18 cellular contexts compared by ENCODE assay signal in genomic region chr12:95787274-95787814, GRCh38. TPM values are rescaled to one million over a fixed set of nuclear protein-coding genes. Genes with fewer than 3 reads are reported as not detected.
DNase-seq lines count a peak whose midpoint lies in the region; ATAC-seq and TF ChIP-seq lines count a peak whose summit lies in the region.
"Had no signal": no experiment of that assay in that cellular context is flagged by ENCODE, and none has a peak within 500 bp of the region (broad histone marks: within the 10 kb centered on the region; RNA-seq: fewer than 3 reads in every experiment).

No MANE protein-coding gene starts in this region.

- H3K27ac ChIP-seq in left ventricle myocardium inferior (replicated peaks), result no peak overlapping the region
- no peak overlapping the region for H3K27ac ChIP-seq in heart right ventricle
- H3K27ac ChIP-seq in neuronal stem cell (replicated peaks; ENCODE audit: low read length), result no peak overlapping the region
- H3K27ac ChIP-seq: GM23248 had no signal

- H3K4me2 ChIP-seq in neuronal stem cell (ENCODE audit: insufficient read depth, low read length, poor library complexity, severe bottlenecking), result no peak overlapping the region

- H4K8ac ChIP-seq in neuronal stem cell (ENCODE audit: low read depth, low read length), result no peak overlapping the region

- H3K4me3 Mint-ChIP-seq in chondrocyte (ENCODE audit: unreplicated experiment), result peak overlapping the region; percentile 89

- TF ChIP-seq CTCF in left ventricle myocardium inferior (IDR thresholded peaks at IDR 0.05; ENCODE audit: borderline replicate concordance), result no peak
- no peak for TF ChIP-seq CTCF in heart right ventricle (IDR thresholded peaks at IDR 0.05)
- TF ChIP-seq CTCF in chondrocyte (IDR thresholded peaks at IDR 0.05), result no peak
- TF ChIP-seq CTCF in BE2C (IDR thresholded peaks at IDR 0.05; ENCODE audit: low read depth, low read length), result no peak

- H3K4ac ChIP-seq in neuronal stem cell (ENCODE audit: low read length), result no peak overlapping the region

- H3K9me3 Mint-ChIP-seq in chondrocyte (ENCODE audit: low read depth), result no peaks in the 10 kb centered on the region

- no peak overlapping the region for H2BK15ac ChIP-seq in neuronal stem cell (ENCODE audit: low read length)

- intact Hi-C loops in left ventricle myocardium inferior (cut with micrococcal nuclease) (no loop called here), heart right ventricle (cut with DNase I) (loop anchor here in 1 of 10 donors (10.0 kb wide), 1 partner anchor 113 kb away; no protein-coding TSS in a partner anchor)

- no peak overlapping the region for H3K18ac ChIP-seq in neuronal stem cell (ENCODE audit: low read length)

- H3K4me3 ChIP-seq in left ventricle myocardium inferior (peak overlapping the region; percentile 35), heart right ventricle (peak overlapping the region in 2 of 10 donors; percentile 2 to 11), neuronal stem cell (ENCODE audit: low read length in 2 of 2) (no peak overlapping the region), BE2C (ENCODE audit: low read depth, low read length) (no peak overlapping the region)
- H3K4me3 ChIP-seq: GM23248 had no signal

- H3K36me3 Mint-ChIP-seq in chondrocyte (ENCODE audit: low read depth), result peaks cover 33% of the 10 kb centered on the region

- WGBS in heart right ventricle, 2 donors, result 88 to 93% methylated on average over 12 of the region's 12 CpGs
- no CpG with 5 or more reads among the region's 12 CpGs for WGBS in neuronal stem cell (ENCODE audit: extremely low coverage in 2 of 2, insufficient read length in 2 of 2, insufficient replicate concordance in 1 of 2), 2 donors

- H3K9ac ChIP-seq in neuronal stem cell (ENCODE audit: low read depth, low read length, poor library complexity), result peak overlapping the region; percentile 53

- DNase-seq in left ventricle myocardium inferior, result no peak
- DNase-seq in heart right ventricle, result no peak
- no peak for DNase-seq in chondrocyte (ENCODE audit: low spot score)
- no peak for DNase-seq in neuronal stem cell (ENCODE audit: low spot score)
- DNase-seq in BE2C, result no peak
- no peak for DNase-seq in RPMI8226
- DNase-seq: DMS153, GM23248, KBM-7, NCI-H1436, NCI-H2029, NCI-H2171, NCI-H446 treated with DMSO at 0.1 percent for 48 hours, NCI-H82, SIG-M5 had no signal

- no peaks in the 10 kb centered on the region for H3K9me3 ChIP-seq in left ventricle myocardium inferior (replicated peaks)
- no peaks in the 10 kb centered on the region for H3K9me3 ChIP-seq in heart right ventricle
- H3K9me3 ChIP-seq in neuronal stem cell (replicated peaks in 1 of 2; ENCODE audit: control insufficient read depth in 2 of 2, insufficient read depth in 1 of 2, low read depth in 1 of 2, low read length in 2 of 2), result no peaks in the 10 kb centered on the region
- H3K9me3 ChIP-seq in BE2C, result no peaks in the 10 kb centered on the region

- no peaks in the 10 kb centered on the region for H3K79me1 ChIP-seq in neuronal stem cell (ENCODE audit: low read depth, low read length)

- no peaks in the 10 kb centered on the region for H3K27me3 ChIP-seq in left ventricle myocardium inferior (ENCODE audit: low read depth)
- peaks cover 0 to 53% (median 0%) of the 10 kb centered on the region in 7 donors for H3K27me3 ChIP-seq in heart right ventricle
- H3K27me3 ChIP-seq in neuronal stem cell (ENCODE audit: control insufficient read depth in 3 of 3, insufficient read depth in 3 of 3, low read depth in 1 of 3, low read length in 3 of 3), result peaks cover 0 to 83% (median 23%) of the 10 kb centered on the region in 3 experiments
- H3K27me3 ChIP-seq in BE2C, result peaks cover 70% of the 10 kb centered on the region

- no peak overlapping the region for H2AFZ ChIP-seq in neuronal stem cell (ENCODE audit: low read length)
- H2AFZ ChIP-seq: GM23248 had no signal

- ATAC-seq in heart right ventricle (no peak), GM18517 (IDR thresholded peaks at IDR 0.05; ENCODE audit: unreplicated experiment) (no peak)
- ATAC-seq: HCT116 had no signal

- peaks cover 79% of the 10 kb centered on the region for H3K4me1 Mint-ChIP-seq in chondrocyte (ENCODE audit: low read depth)

- no peak overlapping the region for H4K91ac ChIP-seq in neuronal stem cell (ENCODE audit: low read depth, low read length, poor library complexity)

- H3K4me1 ChIP-seq in left ventricle myocardium inferior (peaks cover 94% of the 10 kb centered on the region), heart right ventricle (peaks cover 4 to 79% (median 45%) of the 10 kb centered on the region in 9 donors), neuronal stem cell (ENCODE audit: control insufficient read depth in 2 of 2, insufficient read depth in 1 of 2, low read depth in 1 of 2, low read length in 2 of 2) (peaks cover 0 to 3% of the 10 kb centered on the region in 2 donors), BE2C (no peaks in the 10 kb centered on the region)

- H3K14ac ChIP-seq in neuronal stem cell (ENCODE audit: low read length), result no peak overlapping the region

- no peak overlapping the region for H2BK5ac ChIP-seq in neuronal stem cell (ENCODE audit: low read length)

- H3K27me3 Mint-ChIP-seq in chondrocyte (ENCODE audit: low read depth), result no peaks in the 10 kb centered on the region

- H3K23ac ChIP-seq in neuronal stem cell (ENCODE audit: low read depth, low read length, poor library complexity), result peak overlapping the region; percentile 70

- H3K27ac Mint-ChIP-seq in chondrocyte (ENCODE audit: unreplicated experiment), result peak overlapping the region; percentile 37
- H3K27ac Mint-ChIP-seq: CD14-positive monocyte had no signal

- H2BK12ac ChIP-seq in neuronal stem cell (ENCODE audit: low read length), result no peak overlapping the region

- peak overlapping the region; percentile 6 for H2AK5ac ChIP-seq in neuronal stem cell (ENCODE audit: low read depth, low read length)

- H3K36me3 ChIP-seq in left ventricle myocardium inferior (peaks cover 36% of the 10 kb centered on the region), heart right ventricle (peaks cover 0 to 39% (median 0%) of the 10 kb centered on the region in 9 donors), neuronal stem cell (replicated peaks in 1 of 2; ENCODE audit: control insufficient read depth in 2 of 2, insufficient read depth in 2 of 2, low read length in 2 of 2) (peaks cover 0 to 3% of the 10 kb centered on the region in 2 donors), BE2C (no peaks in the 10 kb centered on the region)

- no peak overlapping the region for H2BK120ac ChIP-seq in neuronal stem cell (ENCODE audit: low read depth, low read length)

RNA-seq across cellular contexts. Expression of gene NTN4, which starts 3.2 kb away (rescaled TPM):
- 76.8 TPM for total RNA-seq in left ventricle myocardium inferior
- 100 to 1,000 TPM in 1 of 10 donors, 10 to 100 TPM in 9; 54.7 to 105 (median 67.7) TPM for total RNA-seq in heart right ventricle
- polyA plus RNA-seq in heart right ventricle, result 10 to 100 TPM; 17.9 to 27.7 TPM
- total RNA-seq in chondrocyte, result 179 to 336 TPM (median 336 TPM) in 3 replicates
- polyA plus RNA-seq in neuronal stem cell (2013, experiment 1 of 2), result 7.6 TPM
- 7.6 TPM for polyA plus RNA-seq in neuronal stem cell (2013, experiment 2 of 2)
- polyA plus RNA-seq in BE2C (2012; ENCODE audit: insufficient read depth, insufficient read length, low read depth), result not detected
- polyA plus RNA-seq: CD14-positive monocyte had no signal
